ENCODE assay signal across 1 cellular context in the genomic region with DNA sequence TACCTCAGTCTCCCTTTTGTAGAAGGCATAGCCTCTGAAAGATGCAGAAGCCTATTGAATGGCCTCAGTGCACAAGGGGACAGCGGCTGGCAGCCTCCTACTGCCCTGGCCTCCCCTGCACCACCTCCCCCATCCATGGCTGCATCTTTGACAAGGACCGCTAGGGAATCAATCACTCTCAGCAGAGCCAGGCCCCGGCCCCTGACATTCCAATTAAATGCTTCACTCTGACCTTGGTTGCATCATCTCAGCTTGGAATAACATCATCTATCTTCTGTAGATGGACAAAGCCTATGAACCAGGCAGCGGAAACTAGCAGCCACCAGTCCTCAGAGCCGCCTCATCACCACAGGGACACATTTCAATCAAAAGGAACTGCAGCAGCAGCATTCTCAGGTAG.
A peak's percentile ranks its signal among the peaks of the same experiment; 100 is the strongest.
TF ChIP-seq lines count a peak whose summit lies in the region.

No MANE protein-coding gene starts in this region.

TF ChIP-seq in K562, 482 proteins besides CTCF, POLR2A, EP300 and RAD21 (continued from another document):
- TF ChIP-seq CEBPG (CRISPR knock-in tag; IDR thresholded peaks at IDR 0.05) (no peak), CEBPG (tag; conservative IDR thresholded peaks at IDR 0.05 in 1 of 2, IDR thresholded peaks at IDR 0.05 in 1 of 2) (peak in 1 of 2 experiments; percentile 81; a peak in 2 of 4 replicates), PRMT5 (CRISPR knock-in tag; IDR thresholded peaks at IDR 0.05) (no peak), MEIS2 (IDR thresholded peaks at IDR 0.05; ENCODE audit: partially characterized antibody) (peak; percentile 51)
- TF ChIP-seq, protein P1, sequence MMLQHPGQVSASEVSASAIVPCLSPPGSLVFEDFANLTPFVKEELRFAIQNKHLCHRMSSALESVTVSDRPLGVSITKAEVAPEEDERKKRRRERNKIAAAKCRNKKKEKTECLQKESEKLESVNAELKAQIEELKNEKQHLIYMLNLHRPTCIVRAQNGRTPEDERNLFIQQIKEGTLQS (IDR thresholded peaks at IDR 0.05) = peak; percentile 60
- TF ChIP-seq, protein P1 (CRISPR knock-in tag; conservative IDR thresholded peaks at IDR 0.05) = no peak
